ENCODE assay signal across 1 cellular context in the genomic region with DNA sequence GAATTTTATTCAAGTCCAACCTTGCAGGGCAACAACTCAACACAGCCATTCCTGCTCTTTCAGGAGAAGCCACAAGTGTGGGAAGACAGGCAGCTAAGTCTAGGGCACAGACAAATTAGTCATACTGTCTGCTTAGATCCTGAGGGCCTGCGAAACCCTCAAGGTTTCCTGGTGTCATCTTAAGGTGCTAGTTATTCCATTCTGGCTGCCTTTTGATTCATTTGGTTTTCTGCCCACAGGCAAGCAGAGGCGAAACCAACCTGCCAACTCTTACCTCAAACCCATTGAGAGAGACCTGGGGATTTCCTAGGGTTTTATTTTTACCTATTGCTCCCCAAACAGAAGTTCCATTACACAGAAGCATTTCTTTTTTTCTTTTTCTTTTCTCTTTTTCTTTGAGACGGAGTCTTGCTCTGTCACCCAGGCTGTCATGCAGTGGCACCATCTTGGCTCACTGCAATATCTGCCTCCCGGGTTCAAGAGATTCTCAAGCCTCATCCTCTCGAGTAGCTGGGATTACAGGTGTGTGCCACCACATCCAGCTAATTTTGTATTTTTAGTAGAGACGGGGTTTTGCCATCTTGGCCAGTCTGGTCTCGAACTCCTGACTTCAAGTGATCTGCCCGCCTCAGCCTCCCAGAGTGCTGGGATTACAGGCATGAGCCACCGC.
TF ChIP-seq lines count a peak whose summit lies in the region.

No MANE protein-coding gene starts in this region.

TF ChIP-seq in IMR-90, 13 proteins besides CTCF, POLR2A, EP300 and RAD21:
- TF ChIP-seq RCOR1 (IDR thresholded peaks at IDR 0.05; ENCODE audit: insufficient replicate concordance, low read length) (no peak), RFX5 (IDR thresholded peaks at IDR 0.05; ENCODE audit: low read depth, low read length) (no peak), MAFK (IDR thresholded peaks at IDR 0.05; ENCODE audit: low read depth, low read length) (no peak), CHD1 (IDR thresholded peaks at IDR 0.05; ENCODE audit: low read depth, low read length) (no peak), FOS (IDR thresholded peaks at IDR 0.05; ENCODE audit: low read depth, low read length) (no peak), BHLHE40 (IDR thresholded peaks at IDR 0.05; ENCODE audit: low read depth, low read length) (no peak), NFE2L2 (IDR thresholded peaks at IDR 0.05; ENCODE audit: low read depth, low read length) (no peak), CEBPB (IDR thresholded peaks at IDR 0.05; ENCODE audit: low read depth, low read length) (no peak), MAZ (IDR thresholded peaks at IDR 0.05; ENCODE audit: borderline replicate concordance, low read depth, low read length) (no peak), MXI1 (IDR thresholded peaks at IDR 0.05; ENCODE audit: borderline replicate concordance, low read depth, low read length) (no peak), SMC3 (IDR thresholded peaks at IDR 0.05; ENCODE audit: low read depth, low read length) (no peak)
- TF ChIP-seq, protein P1, sequence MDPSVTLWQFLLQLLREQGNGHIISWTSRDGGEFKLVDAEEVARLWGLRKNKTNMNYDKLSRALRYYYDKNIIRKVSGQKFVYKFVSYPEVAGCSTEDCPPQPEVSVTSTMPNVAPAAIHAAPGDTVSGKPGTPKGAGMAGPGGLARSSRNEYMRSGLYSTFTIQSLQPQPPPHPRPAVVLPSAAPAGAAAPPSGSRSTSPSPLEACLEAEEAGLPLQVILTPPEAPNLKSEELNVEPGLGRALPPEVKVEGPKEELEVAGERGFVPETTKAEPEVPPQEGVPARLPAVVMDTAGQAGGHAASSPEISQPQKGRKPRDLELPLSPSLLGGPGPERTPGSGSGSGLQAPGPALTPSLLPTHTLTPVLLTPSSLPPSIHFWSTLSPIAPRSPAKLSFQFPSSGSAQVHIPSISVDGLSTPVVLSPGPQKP (IDR thresholded peaks at IDR 0.05; ENCODE audit: borderline replicate concordance, low read depth, low read length) = no peak
- TF ChIP-seq, protein P2, sequence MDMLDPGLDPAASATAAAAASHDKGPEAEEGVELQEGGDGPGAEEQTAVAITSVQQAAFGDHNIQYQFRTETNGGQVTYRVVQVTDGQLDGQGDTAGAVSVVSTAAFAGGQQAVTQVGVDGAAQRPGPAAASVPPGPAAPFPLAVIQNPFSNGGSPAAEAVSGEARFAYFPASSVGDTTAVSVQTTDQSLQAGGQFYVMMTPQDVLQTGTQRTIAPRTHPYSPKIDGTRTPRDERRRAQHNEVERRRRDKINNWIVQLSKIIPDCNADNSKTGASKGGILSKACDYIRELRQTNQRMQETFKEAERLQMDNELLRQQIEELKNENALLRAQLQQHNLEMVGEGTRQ (IDR thresholded peaks at IDR 0.05; ENCODE audit: low read depth, low read length) = no peak
